22 cellular contexts compared by ENCODE assay signal in the genomic region with DNA sequence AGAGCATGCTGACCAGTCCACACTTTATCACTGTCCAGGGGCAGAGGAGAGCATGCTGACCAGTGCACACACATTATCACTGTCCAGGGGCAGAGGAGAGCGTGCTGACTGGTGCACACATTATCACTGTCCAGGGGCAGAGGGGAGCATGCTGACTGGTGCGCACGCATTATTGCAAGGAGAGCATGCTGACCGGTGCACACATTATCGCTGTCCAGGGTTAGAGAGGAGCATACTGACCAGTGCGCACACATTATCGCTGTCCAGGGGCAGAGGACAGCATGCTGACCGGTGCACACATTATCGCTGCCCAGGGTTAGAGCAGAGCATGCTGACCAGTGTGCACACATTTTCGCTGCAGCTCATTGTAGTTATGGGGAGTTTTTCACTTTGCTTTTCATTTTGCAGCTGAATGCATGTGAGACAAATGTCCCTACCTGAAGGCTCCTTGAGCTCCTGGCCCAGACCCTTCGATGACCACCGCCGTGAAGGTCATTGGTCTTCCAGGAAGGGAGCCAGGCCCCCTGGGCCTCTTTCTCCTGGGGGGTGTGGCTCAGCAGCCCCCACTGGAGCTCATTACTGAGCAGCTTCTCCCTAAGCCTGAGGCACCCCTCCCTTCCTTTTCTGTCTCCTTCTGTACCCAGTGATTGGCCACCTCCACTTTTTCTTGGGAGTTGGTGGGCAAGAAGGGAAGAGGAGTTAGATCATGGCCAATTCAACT.
DNase-seq lines count a peak whose midpoint lies in the region; ATAC-seq and TF ChIP-seq lines count a peak whose summit lies in the region.
"Had no signal": no experiment of that assay in that cellular context is flagged by ENCODE, and none has a peak within 500 bp of the region (broad histone marks: within the 10 kb centered on the region; RNA-seq: fewer than 3 reads in every experiment).

No MANE protein-coding gene starts in this region.

- H3K4me1 Mint-ChIP-seq in chondrocyte (ENCODE audit: low read depth) (peaks cover 9% of the 10 kb centered on the region), neural progenitor cell (peaks cover 43% of the 10 kb centered on the region)

- CTCF ChIA-PET in A673 (lab: Charles Lee), result no interaction called here

- peak overlapping the region; percentile 65 for H2AFZ ChIP-seq in neural progenitor cell (replicated peaks)

- H3K27me3 Mint-ChIP-seq in chondrocyte (ENCODE audit: low read depth) (peaks cover 1% of the 10 kb centered on the region), neural progenitor cell (ENCODE audit: insufficient read depth, low read depth) (peaks cover 7% of the 10 kb centered on the region)

- H3K79me2 ChIP-seq in neural progenitor cell (ENCODE audit: low read depth), result no peaks in the 10 kb centered on the region

- DNase-seq in A673 (ENCODE audit: low spot score) (no peak), chondrocyte (ENCODE audit: low spot score) (peak; percentile 42), left lobe of liver (ENCODE audit: low spot score) (no peak), neural progenitor cell (ENCODE audit: low spot score) (no peak), kidney glomerular epithelial cell (lab: John Stamatoyannopoulos, UW) (no peak), RKO (ENCODE audit: low spot score) (no peak)
- DNase-seq in activated CD4-positive, alpha-beta T cell treated with anti-CD3 and anti-CD28 coated beads, Interleukin-2, amount 50 U/mL, for 48 hours, result no peak
- DNase-seq: Calu3; CD4-positive, alpha-beta T cell; GF-D8; IMR-90; NCI-H1417; NCI-H187 treated with DMSO at 0.1 percent for 48 hours; NCI-H2227 treated with DMSO at 0.1 percent for 48 hours; NCI-H524; NCI-H82; OCI-M1; RPMI8226; SHP77 treated with DMSO at 0.1 percent for 48 hours had no signal

- H3K36me3 Mint-ChIP-seq in chondrocyte (ENCODE audit: low read depth) (no peaks in the 10 kb centered on the region), neural progenitor cell (no peaks in the 10 kb centered on the region)

- H3K9me3 Mint-ChIP-seq in chondrocyte (ENCODE audit: low read depth), result no peaks in the 10 kb centered on the region
- H3K9me3 Mint-ChIP-seq in neural progenitor cell, result peaks cover 14% of the 10 kb centered on the region
- H3K9me3 Mint-ChIP-seq: CD4-positive, alpha-beta T cell had no signal

- peaks cover 13% of the 10 kb centered on the region for H3F3A ChIP-seq in neural progenitor cell (ENCODE audit: low read depth)

- TF ChIP-seq CTCF in A673 (conservative IDR thresholded peaks at IDR 0.05; ENCODE audit: low read depth, low read length) (no peak), chondrocyte (IDR thresholded peaks at IDR 0.05) (no peak), neural progenitor cell (IDR thresholded peaks at IDR 0.05) (no peak)

- H3K27ac Mint-ChIP-seq in chondrocyte (ENCODE audit: unreplicated experiment), result no peak overlapping the region
- peak overlapping the region; percentile 99 for H3K27ac Mint-ChIP-seq in neural progenitor cell
- H3K27ac Mint-ChIP-seq: B cell; CD4-positive, alpha-beta T cell had no signal

- intact Hi-C loops in A673 (cut with micrococcal nuclease; ENCODE audit: unreplicated experiment), result no loop called here

- H3K9me3 ChIP-seq in A673 (ENCODE audit: low read depth, low read length, poor library complexity, severe bottlenecking) (no peaks in the 10 kb centered on the region), neural progenitor cell (ENCODE audit: low read depth) (no peaks in the 10 kb centered on the region)
- H3K9me3 ChIP-seq: HAP-1 had no signal

- no peak overlapping the region for H3K4me2 ChIP-seq in neural progenitor cell

- H3K27ac ChIP-seq in A673 (ENCODE audit: low read depth, low read length, poor library complexity, severe bottlenecking) (peak overlapping the region; percentile 49), neural progenitor cell (no peak overlapping the region)

- H3K4me3 ChIP-seq in A673 (ENCODE audit: low read depth, low read length, poor library complexity, severe bottlenecking) (no peak overlapping the region), neural progenitor cell (no peak overlapping the region)
- H3K4me3 ChIP-seq: HAP-1 had no signal

- peaks cover 23% of the 10 kb centered on the region for H3K4me1 ChIP-seq in A673 (ENCODE audit: insufficient read depth, low read length, poor library complexity, severe bottlenecking)
- H3K4me1 ChIP-seq in neural progenitor cell, result peaks cover 24% of the 10 kb centered on the region
- H3K4me1 ChIP-seq: HAP-1 had no signal

- H3K36me3 ChIP-seq in A673 (ENCODE audit: insufficient read depth, low read length, poor library complexity, severe bottlenecking) (no peaks in the 10 kb centered on the region), neural progenitor cell (no peaks in the 10 kb centered on the region)
- H3K36me3 ChIP-seq: HAP-1 had no signal

- BruUV-seq in A673 (replicated peaks; lab: Mats Ljungman, UMichigan), result no TSS peak

- H3K9ac ChIP-seq in neural progenitor cell, result no peak overlapping the region

- no peak overlapping the region for H3K4me3 Mint-ChIP-seq in chondrocyte (ENCODE audit: unreplicated experiment)
- peak overlapping the region; percentile 74 for H3K4me3 Mint-ChIP-seq in neural progenitor cell
- H3K4me3 Mint-ChIP-seq: B cell; CD4-positive, alpha-beta T cell had no signal

- H3K27me3 ChIP-seq in A673 (replicated peaks; ENCODE audit: insufficient read depth, low read depth, low read length, poor library complexity) (no peaks in the 10 kb centered on the region), neural progenitor cell (no peaks in the 10 kb centered on the region)

- ATAC-seq in left lobe of liver, result peak; percentile 68
- ATAC-seq in HG03469 (IDR thresholded peaks at IDR 0.05; ENCODE audit: unreplicated experiment), result no peak

- POLR2A ChIA-PET in A673 (lab: Charles Lee; ENCODE audit: low non-redundant PET), result no interaction called here

- no peaks in the 10 kb centered on the region for H4K20me1 ChIP-seq in neural progenitor cell (ENCODE audit: low read depth)
